Comparison of ENCODE assay signal across 16 cellular contexts in genomic region chr13:108777421-108778420, GRCh38.
A peak's percentile ranks its signal among the peaks of the same experiment; 100 is the strongest.
DNase-seq lines count a peak whose midpoint lies in the region; ATAC-seq and TF ChIP-seq lines count a peak whose summit lies in the region.
"Had no signal": no experiment of that assay in that cellular context is flagged by ENCODE, and none has a peak within 500 bp of the region (broad histone marks: within the 10 kb centered on the region; RNA-seq: fewer than 3 reads in every experiment).

No MANE protein-coding gene starts in this region.

- no peak overlapping the region for H3K27ac Mint-ChIP-seq in activated naive CD4-positive, alpha-beta T cell treated with anti-CD3 and anti-CD28 coated beads, Interleukin-2, amount 10 ng/mL, durations not matched to agents 7 days and 5 days
- H3K27ac Mint-ChIP-seq: activated T-helper 2 cell treated with anti-CD3 and anti-CD28 coated beads, Interferon-gamma antibody, Interleukin-2, Interleukin-4, amounts not matched to agents 10 μg/mL and 5 μg/mL and 100 μg/mL, durations not matched to agents 14 hours and 24 hours and 36 hours had no signal

- no peak overlapping the region; a peak in 1 of 4 replicates for H3K4me3 ChIP-seq in HCT116 (replicated peaks in 1 of 2; ENCODE audit: low read depth in 1 of 2, low read length in 2 of 2)
- H3K4me3 ChIP-seq in SJSA1: no peak overlapping the region
- no peak overlapping the region for H3K4me3 ChIP-seq in tibial nerve
- H3K4me3 ChIP-seq: ascending aorta, BLaER1, thoracic aorta had no signal

- H3K4me1 ChIP-seq in HCT116 (ENCODE audit: control insufficient read depth in 1 of 2, insufficient read depth in 2 of 2, low read length in 2 of 2) (peaks cover 16 to 47% of the 10 kb centered on the region in 2 experiments), SJSA1 (replicated peaks) (peaks cover 28% of the 10 kb centered on the region), tibial nerve (no peaks in the 10 kb centered on the region)
- H3K4me1 ChIP-seq: ascending aorta, BLaER1 had no signal

- RAD21 ChIA-PET in HCT116 (lab: Charles Lee; ENCODE audit: low non-redundant PET in 1 of 2, low total read pairs in 2 of 2, uncharacterized antibody in 2 of 2, unreplicated experiment in 2 of 2): no interaction called here

- H3K9me3 ChIP-seq in HCT116 (ENCODE audit: control insufficient read depth in 1 of 2, insufficient read depth in 1 of 2, low read depth in 1 of 2, low read length in 2 of 2) (no peaks in the 10 kb centered on the region), SJSA1 (replicated peaks) (no peaks in the 10 kb centered on the region), tibial nerve (no peaks in the 10 kb centered on the region)
- H3K9me3 ChIP-seq: ascending aorta, SK-N-SH, thoracic aorta had no signal

- H3K36me3 Mint-ChIP-seq in activated naive CD4-positive, alpha-beta T cell treated with anti-CD3 and anti-CD28 coated beads, Interleukin-2, amount 10 ng/mL, durations not matched to agents 7 days and 5 days: no peaks in the 10 kb centered on the region

- TF ChIP-seq POLR2A in HCT116 (IDR thresholded peaks at IDR 0.05; ENCODE audit: borderline replicate concordance, extremely low read depth, insufficient read depth, insufficient read length): no peak
- TF ChIP-seq POLR2A in erythroblast (IDR thresholded peaks at IDR 0.05; ENCODE audit: low read length): no peak
- no peak for TF ChIP-seq POLR2A in tibial nerve (IDR thresholded peaks at IDR 0.05)

- intact Hi-C loops in HCT116 (cut with micrococcal nuclease): no loop called here

- no peak for TF ChIP-seq EP300 in tibial nerve (IDR thresholded peaks at IDR 0.05)

- H3K4me1 Mint-ChIP-seq in activated naive CD4-positive, alpha-beta T cell treated with anti-CD3 and anti-CD28 coated beads, Interleukin-2, amount 10 ng/mL, durations not matched to agents 7 days and 5 days: no peaks in the 10 kb centered on the region

- peak overlapping the region; percentile 60 for H3K4me2 ChIP-seq in HCT116 (ENCODE audit: low read length)
- H3K4me2 ChIP-seq: BLaER1, SK-N-SH had no signal

- ATAC-seq in HCT116: peak; percentile 76

- H3K9me2 ChIP-seq in HCT116 (ENCODE audit: insufficient read depth): no peaks in the 10 kb centered on the region
- H3K9me2 ChIP-seq: SK-N-SH had no signal

- H3K79me2 ChIP-seq in HCT116 (ENCODE audit: insufficient read depth, low read length): no peaks in the 10 kb centered on the region

- H3K36me3 ChIP-seq in HCT116 (ENCODE audit: control insufficient read depth in 1 of 2, insufficient read depth in 2 of 2, low read length in 2 of 2) (no peaks in the 10 kb centered on the region), SJSA1 (no peaks in the 10 kb centered on the region), tibial nerve (no peaks in the 10 kb centered on the region)
- H3K36me3 ChIP-seq: ascending aorta, BLaER1, thoracic aorta had no signal

- no peak overlapping the region for H3K4me3 Mint-ChIP-seq in activated naive CD4-positive, alpha-beta T cell treated with anti-CD3 and anti-CD28 coated beads, Interleukin-2, amount 10 ng/mL, durations not matched to agents 7 days and 5 days

- TF ChIP-seq RAD21 in HCT116 (IDR thresholded peaks at IDR 0.05; ENCODE audit: low read depth): no peak

- no peaks in the 10 kb centered on the region for H3K27me3 Mint-ChIP-seq in activated naive CD4-positive, alpha-beta T cell treated with anti-CD3 and anti-CD28 coated beads, Interleukin-2, amount 10 ng/mL, durations not matched to agents 7 days and 5 days

- H3K9ac ChIP-seq in HCT116 (ENCODE audit: low read length): peak overlapping the region; percentile 31; the same call in 1 of the 2 replicates
- H3K9ac ChIP-seq: BLaER1, SK-N-SH had no signal

- H2AFZ ChIP-seq in HCT116 (ENCODE audit: low read depth, low read length, poor library complexity, severe bottlenecking): peak overlapping the region; percentile 38

- no peaks in the 10 kb centered on the region for H3K9me3 Mint-ChIP-seq in activated naive CD4-positive, alpha-beta T cell treated with anti-CD3 and anti-CD28 coated beads, Interleukin-2, amount 10 ng/mL, durations not matched to agents 7 days and 5 days
- H3K9me3 Mint-ChIP-seq: activated T-helper 2 cell treated with anti-CD3 and anti-CD28 coated beads, Interferon-gamma antibody, Interleukin-2, Interleukin-4, amounts not matched to agents 10 μg/mL and 5 μg/mL and 100 μg/mL, durations not matched to agents 14 hours and 24 hours and 36 hours had no signal

- BruUV-seq in HCT116 (replicated peaks; lab: Mats Ljungman, UMichigan): no TSS peak

- TF ChIP-seq CTCF in HCT116 (IDR thresholded peaks at IDR 0.05 in 2 of 3, conservative IDR thresholded peaks at IDR 0.05 in 1 of 3; ENCODE audit: borderline replicate concordance in 1 of 3, insufficient read depth in 1 of 3, low read depth in 2 of 3, low read length in 2 of 3): no peak
- TF ChIP-seq CTCF in tibial nerve (IDR thresholded peaks at IDR 0.05): no peak

- peak; percentile 61 for DNase-seq in HCT116 (ENCODE audit: low read depth, low spot score)
- peak; percentile 93 to 99 for DNase-seq in SJSA1 (ENCODE audit: low read depth in 1 of 2, low spot score in 2 of 2)
- DNase-seq in glomerular visceral epithelial cell (ENCODE audit: extremely low spot score): peak; percentile 83
- DNase-seq in non-pigmented ciliary epithelial cell (ENCODE audit: low read depth): peak; percentile 60
- no peak for DNase-seq in NCI-H2029 treated with DMSO at 0.1 percent for 48 hours (lab: John Stamatoyannopoulos, UW)
- DNase-seq in erythroblast (lab: John Stamatoyannopoulos, UW): no peak
- no peak for DNase-seq in activated naive CD4-positive, alpha-beta T cell treated with anti-CD3 and anti-CD28 coated beads, Interleukin-2, amount 10 ng/mL, durations not matched to agents 7 days and 5 days
- DNase-seq in tibial nerve (ENCODE audit: low spot score in 2 of 2): no peak
- DNase-seq: DND-41, kidney, NCI-H1048, SK-N-SH had no signal

- WGBS in tibial nerve, 2 donors: 54 to 58% methylated on average over 9 of the region's 9 CpGs

- H4K20me1 ChIP-seq in HCT116 (ENCODE audit: insufficient read depth): no peaks in the 10 kb centered on the region
- H4K20me1 ChIP-seq: BLaER1 had no signal

- H3K27ac ChIP-seq in HCT116 (ENCODE audit: low read depth, low read length) (peak overlapping the region; percentile 30; the same call in 1 of the 2 replicates), SJSA1 (peak overlapping the region; percentile 61), tibial nerve (no peak overlapping the region)
- H3K27ac ChIP-seq: ascending aorta, BLaER1, thoracic aorta had no signal

- H3K27me3 ChIP-seq in HCT116 (ENCODE audit: insufficient read depth, low read length) (no peaks in the 10 kb centered on the region), SJSA1 (replicated peaks) (no peaks in the 10 kb centered on the region), tibial nerve (no peaks in the 10 kb centered on the region)
- H3K27me3 ChIP-seq: ascending aorta, BLaER1 had no signal

- CTCF ChIA-PET in HCT116 (lab: Charles Lee): no interaction called here
- CTCF ChIA-PET in activated naive CD4-positive, alpha-beta T cell treated with anti-CD3 and anti-CD28 coated beads, Interleukin-2, amount 10 ng/mL, durations not matched to agents 7 days and 5 days (lab: Charles Lee): no interaction called here

- POLR2A ChIA-PET in HCT116 (lab: Charles Lee): no interaction called here

TF ChIP-seq in HCT116, 20 proteins besides CTCF, POLR2A, EP300 and RAD21:
- TF ChIP-seq ZBTB33 (IDR thresholded peaks at IDR 0.05; ENCODE audit: extremely low read depth, insufficient replicate concordance, low read length) (no peak), SP1 (IDR thresholded peaks at IDR 0.05; ENCODE audit: low read depth) (peak; percentile 25; the same call in 1 of the 2 replicates), FOSL1 (IDR thresholded peaks at IDR 0.05; ENCODE audit: low read depth) (peak; percentile 39; the same call in 1 of the 2 replicates), JUND (IDR thresholded peaks at IDR 0.05) (peak; percentile 55)

Comparison
In these comparisons a context has a peak if more than half of its experiments do, and no peak if none do; other contexts are left out.
1. DNase-seq: peak in HCT116 (single experiment), SJSA1 (2 of 2), glomerular visceral epithelial cell (single experiment) and non-pigmented ciliary epithelial cell (single experiment); none in NCI-H2029 treated with DMSO at 0.1 percent for 48 hours (single experiment), erythroblast (0 of 2), activated naive CD4-positive, alpha-beta T cell treated with anti-CD3 and anti-CD28 coated beads, Interleukin-2, amount 10 ng/mL, durations not matched to agents 7 days and 5 days (single experiment) and tibial nerve (0 of 2).
2. H3K27ac ChIP-seq: peak in HCT116 (single experiment) and SJSA1 (single experiment); none in tibial nerve (0 of 4).